ENCODE assay signal across 9 cellular contexts in the genomic region with DNA sequence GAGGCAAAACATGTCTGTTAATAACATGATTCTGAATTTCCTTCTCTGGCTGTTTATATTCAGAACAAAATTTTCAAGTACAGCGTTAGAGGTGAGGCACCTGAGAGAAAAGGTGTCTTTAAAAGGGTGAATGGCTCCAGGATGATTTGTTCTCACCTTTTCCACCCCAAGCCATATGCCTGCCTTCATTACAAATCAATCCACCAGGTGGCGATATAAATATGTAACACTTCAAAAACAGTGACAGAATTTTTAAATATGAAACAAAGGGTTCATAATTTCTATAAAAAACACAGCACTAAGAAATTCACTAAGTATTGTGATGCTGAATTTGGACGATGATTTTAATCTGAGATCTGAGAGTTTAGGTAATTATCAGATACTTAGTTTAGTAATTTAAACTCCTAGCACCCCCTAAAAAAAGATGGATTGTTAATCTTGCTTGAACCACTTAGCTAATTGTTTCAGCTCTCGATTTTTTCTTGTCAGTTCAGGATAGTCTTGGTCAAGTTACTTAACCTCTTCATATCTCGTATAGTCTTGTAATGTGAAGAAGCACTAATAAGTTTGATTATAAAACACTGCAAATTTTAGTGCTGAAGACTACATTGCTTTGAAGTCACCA.
DNase-seq lines count a peak whose midpoint lies in the region; ATAC-seq, FAIRE-seq and TF ChIP-seq lines count a peak whose summit lies in the region.
"Had no signal": no experiment of that assay in that cellular context is flagged by ENCODE, and none has a peak within 500 bp of the region (broad histone marks: within the 10 kb centered on the region; RNA-seq: fewer than 3 reads in every experiment).

No MANE protein-coding gene starts in this region.

- TF ChIP-seq CTCF in AG04450 (IDR thresholded peaks at IDR 0.05; ENCODE audit: low read depth, low read length), result peak; percentile 47
- TF ChIP-seq CTCF in GM12875 (IDR thresholded peaks at IDR 0.05; ENCODE audit: borderline replicate concordance, insufficient read depth, low read depth, low read length), result peak; percentile 45; the same call in 1 of the 2 replicates
- peak; percentile 46 for TF ChIP-seq CTCF in endothelial cell of umbilical vein (IDR thresholded peaks at IDR 0.05; ENCODE audit: extremely low read depth in 1 of 2, insufficient read depth in 1 of 2, low read depth in 1 of 2, low read length in 2 of 2)

- H4K20me1 ChIP-seq in endothelial cell of umbilical vein (replicated peaks; ENCODE audit: control insufficient read depth, extremely low read depth, insufficient read depth, low read length), result no peaks in the 10 kb centered on the region

- DNase-seq in AG04450 (ENCODE audit: low read depth, low spot score) (no peak), NCI-H526 (lab: John Stamatoyannopoulos, UW) (peak; percentile 44 to 66), endothelial cell of umbilical vein (ENCODE audit: low read depth, low spot score) (peak; percentile 43), pons (ENCODE audit: low spot score) (peak; percentile 41), KG1 (lab: John Stamatoyannopoulos, UW) (no peak)
- DNase-seq in stimulated activated naive CD8-positive, alpha-beta T cell treated with anti-CD3 and anti-CD28 coated beads, Interleukin-15, Interleukin-2, amounts not matched to agents 100 U/mL and 50 U/mL, for 24 hours, result no peak

- intact Hi-C loops in endothelial cell of umbilical vein (cut with micrococcal nuclease), result loop anchor here (1.0 kb wide), 3 partner anchors 72 to 1482 kb away; no protein-coding TSS in a partner anchor

- no peak overlapping the region for H3K27ac ChIP-seq in AG04450 (ENCODE audit: low read depth, low read length)
- no peak overlapping the region for H3K27ac ChIP-seq in endothelial cell of umbilical vein (ENCODE audit: insufficient read depth, low read depth, low read length)
- H3K27ac ChIP-seq: epithelial cell of prostate had no signal

- H3K4me3 ChIP-seq in AG04450 (ENCODE audit: low read depth, low read length) (no peak overlapping the region), GM12875 (ENCODE audit: low read depth, low read length) (no peak overlapping the region), endothelial cell of umbilical vein (replicated peaks in 1 of 3; ENCODE audit: insufficient read depth in 1 of 3, low read depth in 1 of 3, low read length in 3 of 3) (no peak overlapping the region)

- H2AFZ ChIP-seq in endothelial cell of umbilical vein (ENCODE audit: low read depth, low read length), result no peak overlapping the region

- H3K4me2 ChIP-seq in endothelial cell of umbilical vein (ENCODE audit: insufficient read depth, low read length), result no peak overlapping the region

- peak; percentile 8 for FAIRE-seq in endothelial cell of umbilical vein (lab: Jason Lieb, UNC)

- no peaks in the 10 kb centered on the region for H3K27me3 ChIP-seq in AG04450 (ENCODE audit: control insufficient read depth, insufficient read depth, low read length)
- peaks cover 0 to 4% of the 10 kb centered on the region in 2 experiments for H3K27me3 ChIP-seq in endothelial cell of umbilical vein (ENCODE audit: control insufficient read depth in 2 of 2, insufficient read depth in 2 of 2, low read length in 2 of 2)

- H3K36me3 ChIP-seq in endothelial cell of umbilical vein (ENCODE audit: control insufficient read depth in 2 of 2, extremely low read depth in 1 of 2, insufficient read depth in 2 of 2, low read length in 2 of 2), result no peaks in the 10 kb centered on the region

- CTCF ChIA-PET in AG04450 (lab: Charles Lee), result interaction anchor here (1.0 to 2.2 kb wide), 4 partner anchors 9 to 1482 kb away, joined by 4 to 11 read pairs (median 6); no protein-coding TSS in a partner anchor
- CTCF ChIA-PET in endothelial cell of umbilical vein (lab: Charles Lee), result interaction anchor here (0.6 to 10.1 kb wide), 21 partner anchors 9 to 1485 kb away, joined by 3 to 275 read pairs (median 5); no protein-coding TSS in a partner anchor

- no peaks in the 10 kb centered on the region for H3K9me1 ChIP-seq in endothelial cell of umbilical vein (replicated peaks; ENCODE audit: control insufficient read depth, extremely low read depth, insufficient read depth, low read length)

- H3K9me3 ChIP-seq in AG04450 (ENCODE audit: control insufficient read depth, insufficient read depth, low read length) (no peaks in the 10 kb centered on the region), endothelial cell of umbilical vein (replicated peaks; ENCODE audit: control insufficient read depth, insufficient read depth, low read length) (no peaks in the 10 kb centered on the region)

- no peak for TF ChIP-seq POLR2A in endothelial cell of umbilical vein (IDR thresholded peaks at IDR 0.05; ENCODE audit: low read depth, low read length)

- H3K79me2 ChIP-seq in endothelial cell of umbilical vein (ENCODE audit: control insufficient read depth, insufficient read depth, low read length), result no peaks in the 10 kb centered on the region

- H3K9ac ChIP-seq in endothelial cell of umbilical vein (replicated peaks; ENCODE audit: extremely low read depth, insufficient read depth, low read length), result no peak overlapping the region

- dilution Hi-C loops in endothelial cell of umbilical vein (cut with MboI; ENCODE audit: extremely low pct_ligation_motif_present, low sequenced_read_pairs), result no loop called here

- H3K4me1 ChIP-seq in endothelial cell of umbilical vein (ENCODE audit: control insufficient read depth, extremely low read depth, insufficient read depth, low read length), result no peaks in the 10 kb centered on the region

- peak; percentile 56 for ATAC-seq in HG03064 (IDR thresholded peaks at IDR 0.05; ENCODE audit: low read depth, unreplicated experiment)
- no peak for ATAC-seq in stimulated activated naive CD8-positive, alpha-beta T cell treated with anti-CD3 and anti-CD28 coated beads, Interleukin-15, Interleukin-2, amounts not matched to agents 100 U/mL and 50 U/mL, for 24 hours

- POLR2A ChIA-PET in AG04450 (lab: Yijun Ruan, JAX), result no interaction called here
- POLR2A ChIA-PET in endothelial cell of umbilical vein (lab: Charles Lee), result no interaction called here

- no TSS peak for BruUV-seq in endothelial cell of umbilical vein (replicated peaks; lab: Mats Ljungman, UMichigan)

TF ChIP-seq in endothelial cell of umbilical vein, 7 proteins besides CTCF, POLR2A, EP300 and RAD21:
- TF ChIP-seq, protein P1, sequence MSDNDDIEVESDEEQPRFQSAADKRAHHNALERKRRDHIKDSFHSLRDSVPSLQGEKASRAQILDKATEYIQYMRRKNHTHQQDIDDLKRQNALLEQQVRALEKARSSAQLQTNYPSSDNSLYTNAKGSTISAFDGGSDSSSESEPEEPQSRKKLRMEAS (IDR thresholded peaks at IDR 0.05; ENCODE audit: insufficient read depth, insufficient read length), result no peak
- TF ChIP-seq GATA2 (IDR thresholded peaks at IDR 0.05; ENCODE audit: insufficient read depth, insufficient read length, low read depth, low read length), result no peak
- TF ChIP-seq JUN (IDR thresholded peaks at IDR 0.05; ENCODE audit: borderline replicate concordance, insufficient read depth, insufficient read length, low read depth), result no peak
- TF ChIP-seq POLR2AphosphoS5 (IDR thresholded peaks at IDR 0.05; ENCODE audit: insufficient read depth, low read depth, low read length), result no peak
- TF ChIP-seq MYC (IDR thresholded peaks at IDR 0.05; ENCODE audit: low read depth, low read length), result no peak
- TF ChIP-seq EZH2 (IDR thresholded peaks at IDR 0.05; ENCODE audit: borderline replicate concordance, low read depth, low read length, severe bottlenecking), result no peak
- no peak for TF ChIP-seq FOS (IDR thresholded peaks at IDR 0.05; ENCODE audit: borderline replicate concordance, insufficient read depth, low read length)

Comparison
In these comparisons a context has a peak if more than half of its experiments do, and no peak if none do; other contexts are left out.
1. DNase-seq: peak in NCI-H526 (2 of 2), endothelial cell of umbilical vein (single experiment) and pons (single experiment); none in AG04450 (single experiment), stimulated activated naive CD8-positive, alpha-beta T cell treated with anti-CD3 and anti-CD28 coated beads, Interleukin-15, Interleukin-2, amounts not matched to agents 100 U/mL and 50 U/mL, for 24 hours (single experiment) and KG1 (single experiment).
2. Peak in every context shown above with its lines, with median percentiles within 50 percentile points of each other: CTCF ChIP-seq.